18 cellular contexts compared by ENCODE assay signal in genomic region chr11:36383200-36383599, GRCh38.
DNase-seq lines count a peak whose midpoint lies in the region; ATAC-seq and TF ChIP-seq lines count a peak whose summit lies in the region.
"Had no signal": no experiment of that assay in that cellular context is flagged by ENCODE, and none has a peak within 500 bp of the region (broad histone marks: within the 10 kb centered on the region; RNA-seq: fewer than 3 reads in every experiment).

No MANE protein-coding gene starts in this region.

- no peak overlapping the region for H3K4me3 ChIP-seq in Loucy (ENCODE audit: low read length, poor library complexity, severe bottlenecking)
- H3K4me3 ChIP-seq: GM23338 had no signal

- peaks cover 100% of the 10 kb centered on the region for H3K79me2 ChIP-seq in Loucy (ENCODE audit: insufficient read depth, low read length)

- H3K27me3 ChIP-seq in Loucy (ENCODE audit: insufficient read depth, low read length, poor library complexity, severe bottlenecking) = no peaks in the 10 kb centered on the region

- H3K27ac ChIP-seq in cingulate gyrus (ENCODE audit: low read depth, low read length) (peak overlapping the region; percentile 70), substantia nigra (ENCODE audit: low read depth, low read length, poor library complexity, severe bottlenecking) (peak overlapping the region; percentile 75)

- peaks cover 76% of the 10 kb centered on the region for H3K4me1 ChIP-seq in Loucy (ENCODE audit: insufficient read depth, low read length, poor library complexity, severe bottlenecking)

- no peaks in the 10 kb centered on the region for H3K9me2 ChIP-seq in Loucy (replicated peaks; ENCODE audit: low read depth, low read length)

- H3K9me3 ChIP-seq in Loucy (ENCODE audit: insufficient read depth, low read depth, low read length) = no peaks in the 10 kb centered on the region

- H3K27me3 Mint-ChIP-seq in memory B cell = peaks cover 2% of the 10 kb centered on the region

- H3K36me3 Mint-ChIP-seq in memory B cell = no peaks in the 10 kb centered on the region
- H3K36me3 Mint-ChIP-seq: CD4-positive, CD25-positive, alpha-beta regulatory T cell had no signal

- peak overlapping the region; percentile 5 for H3K9ac ChIP-seq in Loucy (ENCODE audit: low read depth, low read length, poor library complexity, severe bottlenecking)

- H3K4me3 Mint-ChIP-seq in memory B cell = no peak overlapping the region
- H3K4me3 Mint-ChIP-seq: CD4-positive, CD25-positive, alpha-beta regulatory T cell; GM23338 had no signal

- no peaks in the 10 kb centered on the region for H3F3A ChIP-seq in Loucy (ENCODE audit: low read depth)

- H2AFZ ChIP-seq in Loucy (ENCODE audit: low read length) = no peak overlapping the region
- H2AFZ ChIP-seq: GM23338 had no signal

- peak overlapping the region; percentile 33 for H3K4me2 ChIP-seq in Loucy (ENCODE audit: low read depth, low read length, poor library complexity, severe bottlenecking)
- H3K4me2 ChIP-seq: GM23338 had no signal

- peaks cover 23% of the 10 kb centered on the region; the same call in 1 of the 2 replicates for H3K36me3 ChIP-seq in Loucy (ENCODE audit: insufficient read depth, low read length)

- H3K27ac Mint-ChIP-seq in memory B cell = peak overlapping the region; percentile 33
- H3K27ac Mint-ChIP-seq: GM23338 had no signal

- no peak for ATAC-seq in memory B cell (ENCODE audit: low read depth)
- ATAC-seq: GM23338 had no signal

- no peaks in the 10 kb centered on the region for H3K9me3 Mint-ChIP-seq in memory B cell
- H3K9me3 Mint-ChIP-seq: CD4-positive, CD25-positive, alpha-beta regulatory T cell; GM23338 had no signal

- in situ Hi-C loops in GM13976 (cut with MboI; ENCODE audit: low sequenced_read_pairs, unreplicated experiment) = no loop called here

- peaks cover 79% of the 10 kb centered on the region for H4K20me1 ChIP-seq in Loucy (ENCODE audit: insufficient read depth, low read length, poor library complexity, severe bottlenecking)

- H3K4me1 Mint-ChIP-seq in memory B cell = peaks cover 5% of the 10 kb centered on the region

- no peak for TF ChIP-seq CTCF in Loucy (conservative IDR thresholded peaks at IDR 0.05; ENCODE audit: low read length)
- TF ChIP-seq CTCF in GM13976 (IDR thresholded peaks at IDR 0.05; ENCODE audit: borderline replicate concordance, control extremely low read depth, extremely low read depth, insufficient read depth, missing control alignments) = no peak

- DNase-seq in memory B cell (ENCODE audit: low spot score in 2 of 2) (no peak), substantia nigra (lab: John Stamatoyannopoulos, UW) (peak in 10 of 49 donors; percentile 4 to 26 (median 17)), GDM1 (lab: John Stamatoyannopoulos, UW) (no peak), GM13976 (ENCODE audit: low spot score) (no peak), SW480 (ENCODE audit: low spot score) (no peak)
- DNase-seq: ACHN; AML-193; CD4-positive, CD25-positive, alpha-beta regulatory T cell; KBM-7; NCI-H1417 treated with DMSO at 0.1 percent for 48 hours; NCI-H2029; NCI-H2171; NCI-H446; NCI-H69; SHP77 treated with DMSO at 0.1 percent for 48 hours had no signal
